In genomic region chr17:54781389-54781788, GRCh38 we compare ENCODE assay signal across 30 cellular contexts.
"Had no signal": no experiment of that assay in that cellular context is flagged by ENCODE, and none has a peak within 500 bp of the region (broad histone marks: within the 10 kb centered on the region; RNA-seq: fewer than 3 reads in every experiment).

No MANE protein-coding gene starts in this region.

- H3K4me3 ChIP-seq: left lung, lower lobe of right lung, neural progenitor cell, psoas muscle, right atrium auricular region, right lobe of liver, smooth muscle cell, tibial nerve, uterus had no signal

- H3K36me3 ChIP-seq: left lung, lower lobe of right lung, neural progenitor cell, neutrophil, right atrium auricular region, right lobe of liver, tibial nerve, uterus had no signal

- ATAC-seq: left lung; lower lobe of right lung; natural killer cell; psoas muscle; stimulated activated memory B cell treated with anti-CD40 and anti-IgM and Interleukin-4, amounts not matched to agents 10 μg/mL and 1 μg/mL and 100 μg/mL, for 72 hours; stimulated activated naive CD8-positive, alpha-beta T cell treated with anti-CD3 and anti-CD28 coated beads, Interleukin-15, amount 100 ng/mL, for 72 hours had no signal

- FAIRE-seq: keratinocyte had no signal

- H3K27me3 Mint-ChIP-seq: naive B cell; stimulated activated memory B cell treated with anti-CD40 and anti-IgM and Interleukin-4, amounts not matched to agents 10 μg/mL and 1 μg/mL and 100 μg/mL, for 72 hours; stimulated activated naive CD8-positive, alpha-beta T cell treated with anti-CD3 and anti-CD28 coated beads, Interleukin-15, amount 100 ng/mL, for 72 hours; type B pancreatic cell had no signal

- DNase-seq: kidney glomerular epithelial cell; left colon; left lung; lower lobe of right lung; mammary epithelial cell; mesendoderm; naive B cell; natural killer cell; nephron progenitor cell; occipital lobe; psoas muscle; right lobe of liver; stimulated activated CD4-positive, alpha-beta T cell treated with anti-CD3 and anti-CD28 coated beads, Interleukin-1b, Interleukin-23, amount 100 ng/mL, for 48 hours; stimulated activated CD4-positive, alpha-beta T cell treated with anti-CD3 and anti-CD28 coated beads, Interleukin-2, amount 100 ng/mL, for 48 hours; stimulated activated CD4-positive, alpha-beta T cell treated with anti-CD3 and anti-CD28 coated beads, Interleukin-4, amount 100 ng/mL, for 4 hours; stimulated activated CD8-positive, alpha-beta memory T cell treated with anti-CD3 and anti-CD28 coated beads, Interleukin-4, amount 100 ng/mL, for 48 hours; stimulated activated naive CD4-positive, alpha-beta T cell treated with Interleukin-2 at 50 U/mL for 16 hours; stimulated activated naive CD8-positive, alpha-beta T cell treated with anti-CD3 and anti-CD28 coated beads, Interleukin-15, amount 100 ng/mL, for 72 hours; substantia nigra; uterus had no signal

- H3K4me3 Mint-ChIP-seq: mesothelial cell of epicardium; naive B cell; natural killer cell; nephron progenitor cell; neural progenitor cell; stimulated activated memory B cell treated with anti-CD40 and anti-IgM and Interleukin-4, amounts not matched to agents 10 μg/mL and 1 μg/mL and 100 μg/mL, for 72 hours; stimulated activated naive CD8-positive, alpha-beta T cell treated with anti-CD3 and anti-CD28 coated beads, Interleukin-15, amount 100 ng/mL, for 72 hours; type B pancreatic cell had no signal

- H3K9me3 Mint-ChIP-seq: mesothelial cell of epicardium; nephron progenitor cell; neural progenitor cell; stimulated activated memory B cell treated with anti-CD40 and anti-IgM and Interleukin-4, amounts not matched to agents 10 μg/mL and 1 μg/mL and 100 μg/mL, for 72 hours; stimulated activated naive CD8-positive, alpha-beta T cell treated with anti-CD3 and anti-CD28 coated beads, Interleukin-15, amount 100 ng/mL, for 72 hours had no signal

- H3K36me3 Mint-ChIP-seq: mesothelial cell of epicardium; naive B cell; natural killer cell; neural progenitor cell; stimulated activated memory B cell treated with anti-CD40 and anti-IgM and Interleukin-4, amounts not matched to agents 10 μg/mL and 1 μg/mL and 100 μg/mL, for 72 hours; type B pancreatic cell had no signal

- H3K9me3 ChIP-seq: left lung, lower lobe of right lung, neutrophil, psoas muscle, right atrium auricular region, right lobe of liver, tibial nerve, uterus had no signal

- H3K4me1 Mint-ChIP-seq: mesothelial cell of epicardium; naive B cell; natural killer cell; nephron progenitor cell; neural progenitor cell; stimulated activated memory B cell treated with anti-CD40 and anti-IgM and Interleukin-4, amounts not matched to agents 10 μg/mL and 1 μg/mL and 100 μg/mL, for 72 hours; stimulated activated naive CD8-positive, alpha-beta T cell treated with anti-CD3 and anti-CD28 coated beads, Interleukin-15, amount 100 ng/mL, for 72 hours had no signal

- H2AFZ ChIP-seq: neural progenitor cell, parathyroid adenoma had no signal

- H3K27ac Mint-ChIP-seq: mesothelial cell of epicardium; naive B cell; natural killer cell; nephron progenitor cell; neural progenitor cell; stimulated activated memory B cell treated with anti-CD40 and anti-IgM and Interleukin-4, amounts not matched to agents 10 μg/mL and 1 μg/mL and 100 μg/mL, for 72 hours; stimulated activated naive CD8-positive, alpha-beta T cell treated with anti-CD3 and anti-CD28 coated beads, Interleukin-15, amount 100 ng/mL, for 72 hours; type B pancreatic cell had no signal

- H3K9ac ChIP-seq: neural progenitor cell, parathyroid adenoma had no signal

- H3K27ac ChIP-seq: left lung, lower lobe of right lung, neural progenitor cell, neutrophil, parathyroid adenoma, psoas muscle, right atrium auricular region, right lobe of liver, tibial nerve, uterus had no signal

- H3K4me1 ChIP-seq: left lung, lower lobe of right lung, neural progenitor cell, parathyroid adenoma, psoas muscle, right atrium auricular region, right lobe of liver, tibial nerve, uterus had no signal

- H3K79me2 ChIP-seq: parathyroid adenoma had no signal

- H3K27me3 ChIP-seq: left lung, neural progenitor cell, neutrophil, right atrium auricular region, right lobe of liver, tibial nerve, uterus had no signal

- H3K4me2 ChIP-seq: neural progenitor cell, smooth muscle cell had no signal
